In the genomic region with DNA sequence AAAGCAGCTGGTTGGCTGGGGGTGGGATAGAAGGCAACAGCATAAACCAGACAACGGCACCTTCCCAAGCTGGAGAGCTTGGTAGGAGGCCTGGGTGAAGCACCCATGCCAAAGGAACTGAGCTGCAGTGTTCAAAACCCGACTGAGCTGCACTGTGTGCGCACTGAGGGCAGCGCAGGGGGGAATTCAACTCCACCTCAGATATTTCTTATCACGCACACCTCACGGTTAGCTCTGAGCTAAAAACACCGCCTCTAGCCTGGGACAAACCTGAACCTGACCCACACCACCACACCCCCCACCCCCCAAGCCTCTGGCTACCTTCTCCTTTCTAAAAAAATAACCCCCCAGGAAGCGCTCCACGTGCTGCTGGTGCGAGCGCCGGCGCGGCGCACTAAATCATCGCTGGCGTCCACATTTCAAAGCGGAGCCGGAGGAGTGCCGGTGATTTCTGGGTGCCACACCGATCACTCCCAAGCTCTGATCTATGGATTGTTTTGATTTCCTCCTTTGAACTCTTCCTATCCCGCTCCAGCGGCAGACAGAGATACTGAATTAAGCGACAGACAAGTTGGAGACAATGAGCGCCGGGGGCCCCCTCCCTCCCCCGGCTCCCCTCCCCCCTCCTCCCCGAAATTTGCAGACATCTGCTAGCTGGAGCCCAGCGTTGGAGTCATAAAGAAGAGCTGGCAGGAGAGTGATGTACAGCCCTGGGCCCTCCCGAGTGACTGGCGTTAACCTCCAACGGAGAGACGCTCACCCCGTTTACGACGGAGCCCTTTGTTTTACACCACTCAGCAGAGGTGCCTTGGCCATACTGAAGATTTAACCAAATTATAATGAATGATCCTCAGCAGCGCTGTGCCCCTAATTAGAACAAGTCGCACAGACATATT, we compare ENCODE assay signal across 8 cellular contexts.
A peak's percentile ranks its signal among the peaks of the same experiment; 100 is the strongest.
DNase-seq lines count a peak whose midpoint lies in the region; ATAC-seq and TF ChIP-seq lines count a peak whose summit lies in the region.

No MANE protein-coding gene starts in this region.

- H4K20me1 ChIP-seq in mammary epithelial cell (ENCODE audit: insufficient read depth, low read length), result no peaks in the 10 kb centered on the region

- H3K9ac ChIP-seq in mammary epithelial cell (ENCODE audit: insufficient read depth, low read length), result no peak overlapping the region

- dilution Hi-C loops in mammary epithelial cell (cut with HindIII; ENCODE audit: low sequenced_read_pairs), result no loop called here

- H3K4me3 ChIP-seq in mammary epithelial cell (replicated peaks in 1 of 3; ENCODE audit: insufficient read depth in 1 of 3, low read depth in 2 of 3, low read length in 3 of 3), result no peak overlapping the region
- peak overlapping the region; percentile 10 for H3K4me3 ChIP-seq in urinary bladder (ENCODE audit: low read depth, low read length)

- H3K4me1 Mint-ChIP-seq in activated naive CD4-positive, alpha-beta T cell treated with anti-CD3 and anti-CD28 coated beads for 36 hours (ENCODE audit: low read depth), result peaks cover 19% of the 10 kb centered on the region

- no peaks in the 10 kb centered on the region for H3K9me3 ChIP-seq in mammary epithelial cell (replicated peaks; ENCODE audit: insufficient read depth, low read length)

- no peaks in the 10 kb centered on the region for H3K79me2 ChIP-seq in mammary epithelial cell (ENCODE audit: insufficient read depth, low read length)

- CTCF ChIA-PET in activated naive CD4-positive, alpha-beta T cell treated with anti-CD3 and anti-CD28 coated beads for 36 hours (lab: Charles Lee), result interaction anchor here (0.7 to 2.7 kb wide), 14 partner anchors 9 to 179 kb away, joined by 3 to 21 read pairs (median 6); no protein-coding TSS in a partner anchor
- CTCF ChIA-PET in mammary epithelial cell (lab: Charles Lee; ENCODE audit: low non-redundant PET), result interaction anchor here (0.6 to 1.5 kb wide), 6 partner anchors 21 to 156 kb away, joined by 3 to 10 read pairs (median 4); partner anchors contain the start of gene DGKE

- peaks cover 79% of the 10 kb centered on the region for H3K4me1 ChIP-seq in mammary epithelial cell (ENCODE audit: insufficient read depth, low read length)
- no peaks in the 10 kb centered on the region for H3K4me1 ChIP-seq in urinary bladder (ENCODE audit: insufficient read depth)

- TF ChIP-seq CTCF in mammary epithelial cell (conservative IDR thresholded peaks at IDR 0.05 in 1 of 2, IDR thresholded peaks at IDR 0.05 in 1 of 2; ENCODE audit: extremely low read depth in 1 of 2, insufficient read depth in 1 of 2, low read depth in 1 of 2, low read length in 2 of 2), result no peak

- 44% methylated on average over 9 of the region's 38 CpGs for WGBS in mammary epithelial cell (ENCODE audit: low coverage, missing lambda C conversion rate)
- 8% methylated on average over 38 of the region's 38 CpGs for WGBS in urinary bladder

- H3K9me3 Mint-ChIP-seq in activated naive CD4-positive, alpha-beta T cell treated with anti-CD3 and anti-CD28 coated beads for 36 hours, result no peaks in the 10 kb centered on the region

- in situ Hi-C loops in mammary epithelial cell (cut with MboI; ENCODE audit: low sequenced_read_pairs in 2 of 2), result no loop called here

- H3K36me3 ChIP-seq in mammary epithelial cell (ENCODE audit: insufficient read depth, low read length), result no peaks in the 10 kb centered on the region
- H3K36me3 ChIP-seq in urinary bladder (ENCODE audit: insufficient read depth), result no peaks in the 10 kb centered on the region

- intact Hi-C loops in activated naive CD4-positive, alpha-beta T cell treated with anti-CD3 and anti-CD28 coated beads for 36 hours (cut with micrococcal nuclease), result loop anchor here (1.0 to 5.0 kb wide), 6 partner anchors 24 to 179 kb away; no protein-coding TSS in a partner anchor
- intact Hi-C loops in mammary epithelial cell (cut with micrococcal nuclease), result loop anchor here (1.0 kb wide), 2 partner anchors 38 to 81 kb away; no protein-coding TSS in a partner anchor

- H3K27ac Mint-ChIP-seq in activated naive CD4-positive, alpha-beta T cell treated with anti-CD3 and anti-CD28 coated beads for 36 hours, result no peak overlapping the region

- peak overlapping the region; percentile 69 for H3K4me3 Mint-ChIP-seq in activated naive CD4-positive, alpha-beta T cell treated with anti-CD3 and anti-CD28 coated beads for 36 hours

- H3K27me3 Mint-ChIP-seq in activated naive CD4-positive, alpha-beta T cell treated with anti-CD3 and anti-CD28 coated beads for 36 hours (ENCODE audit: low read depth), result peaks cover 30% of the 10 kb centered on the region

- H3K27me3 ChIP-seq in mammary epithelial cell (ENCODE audit: insufficient read depth, low read length), result no peaks in the 10 kb centered on the region

- H3K4me2 ChIP-seq in mammary epithelial cell (ENCODE audit: insufficient read depth, low read depth, low read length), result peak overlapping the region; percentile 37

- peak overlapping the region; percentile 82 for H2AFZ ChIP-seq in mammary epithelial cell (ENCODE audit: low read depth, low read length)

- no peak for TF ChIP-seq POLR2A in GM18505 (IDR thresholded peaks at IDR 0.05; ENCODE audit: borderline replicate concordance, extremely low read depth, insufficient read depth, insufficient read length)

- peak overlapping the region; percentile 89 for H3K27ac ChIP-seq in mammary epithelial cell (ENCODE audit: insufficient read depth, low read depth, low read length)
- no peak overlapping the region for H3K27ac ChIP-seq in urinary bladder (ENCODE audit: low read depth)

- peak; percentile 31 for DNase-seq in activated naive CD4-positive, alpha-beta T cell treated with anti-CD3 and anti-CD28 coated beads for 36 hours
- DNase-seq in activated naive CD4-positive, alpha-beta T cell (lab: John Stamatoyannopoulos, UW), result no peak
- DNase-seq in mammary epithelial cell, result no peak
- no peak for DNase-seq in left lobe of liver (ENCODE audit: low spot score)
- DNase-seq in NCI-H2081 treated with DMSO at 0.1 percent for 48 hours (lab: John Stamatoyannopoulos, UW), result no peak

- BruUV-seq in mammary epithelial cell (replicated peaks; lab: Mats Ljungman, UMichigan), result no TSS peak

- H3K36me3 Mint-ChIP-seq in activated naive CD4-positive, alpha-beta T cell treated with anti-CD3 and anti-CD28 coated beads for 36 hours (ENCODE audit: low read depth), result no peaks in the 10 kb centered on the region

- ATAC-seq in left lobe of liver (peak; percentile 65), GM18505 (IDR thresholded peaks at IDR 0.05; ENCODE audit: unreplicated experiment) (no peak), HG02678 (IDR thresholded peaks at IDR 0.05; ENCODE audit: unreplicated experiment) (no peak)
